Comparison of ENCODE assay signal across 1 cellular context in genomic region chr6:43174263-43175112, GRCh38.
A peak's percentile ranks its signal among the peaks of the same experiment; 100 is the strongest.
TF ChIP-seq lines count a peak whose summit lies in the region.

No MANE protein-coding gene starts in this region.

TF ChIP-seq in K562, 482 proteins besides CTCF, POLR2A, EP300 and RAD21 (continued from another document and continues in another):
- TF ChIP-seq, protein P1, sequence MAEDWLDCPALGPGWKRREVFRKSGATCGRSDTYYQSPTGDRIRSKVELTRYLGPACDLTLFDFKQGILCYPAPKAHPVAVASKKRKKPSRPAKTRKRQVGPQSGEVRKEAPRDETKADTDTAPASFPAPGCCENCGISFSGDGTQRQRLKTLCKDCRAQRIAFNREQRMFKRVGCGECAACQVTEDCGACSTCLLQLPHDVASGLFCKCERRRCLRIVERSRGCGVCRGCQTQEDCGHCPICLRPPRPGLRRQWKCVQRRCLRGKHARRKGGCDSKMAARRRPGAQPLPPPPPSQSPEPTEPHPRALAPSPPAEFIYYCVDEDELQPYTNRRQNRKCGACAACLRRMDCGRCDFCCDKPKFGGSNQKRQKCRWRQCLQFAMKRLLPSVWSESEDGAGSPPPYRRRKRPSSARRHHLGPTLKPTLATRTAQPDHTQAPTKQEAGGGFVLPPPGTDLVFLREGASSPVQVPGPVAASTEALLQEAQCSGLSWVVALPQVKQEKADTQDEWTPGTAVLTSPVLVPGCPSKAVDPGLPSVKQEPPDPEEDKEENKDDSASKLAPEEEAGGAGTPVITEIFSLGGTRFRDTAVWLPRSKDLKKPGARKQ (CRISPR knock-in tag; IDR thresholded peaks at IDR 0.05) = no peak
- TF ChIP-seq NCOA6 (IDR thresholded peaks at IDR 0.05) (no peak), SP1 (CRISPR knock-in tag; IDR thresholded peaks at IDR 0.05) (peak; percentile 70; the same call in 1 of the 2 replicates), NKRF (IDR thresholded peaks at IDR 0.05; ENCODE audit: borderline replicate concordance) (peak; percentile 80; the same call in 1 of the 2 replicates), ZC3H11A (IDR thresholded peaks at IDR 0.05; ENCODE audit: low read depth, low read length) (no peak), ZNF253 (CRISPR knock-in tag; conservative IDR thresholded peaks at IDR 0.05) (no peak), HBP1 (CRISPR knock-in tag; IDR thresholded peaks at IDR 0.05) (no peak), ZNF668 (CRISPR knock-in tag; IDR thresholded peaks at IDR 0.05) (0 out of 2 replicates have a peak, but pooled peaks have one; percentile 54), SMARCC2 (IDR thresholded peaks at IDR 0.05; ENCODE audit: low read depth) (no peak), FOXK2 (conservative IDR thresholded peaks at IDR 0.05 in 1 of 2, IDR thresholded peaks at IDR 0.05 in 1 of 2; ENCODE audit: low read depth in 2 of 2) (peak in 1 of 2 experiments; percentile 45; a peak in 3 of 4 replicates), MECOM (CRISPR knock-in tag; IDR thresholded peaks at IDR 0.05) (no peak), ZNF316 (IDR thresholded peaks at IDR 0.05) (no peak), GATAD2A (IDR thresholded peaks at IDR 0.05) (no peak), BRD4 (IDR thresholded peaks at IDR 0.05) (no peak), ZNF518B (CRISPR knock-in tag; IDR thresholded peaks at IDR 0.05) (no peak), TAF1 (IDR thresholded peaks at IDR 0.05; ENCODE audit: control insufficient read depth, extremely low read depth, insufficient read depth, low read length, severe bottlenecking) (no peak), FOXA3 (CRISPR knock-in tag; conservative IDR thresholded peaks at IDR 0.05 in 1 of 2, IDR thresholded peaks at IDR 0.05 in 1 of 2) (0 out of 4 replicates have a peak, but pooled peaks of 1 of the 2 experiments have one; percentile 1), DPF2 (IDR thresholded peaks at IDR 0.05) (no peak), CTBP1 (IDR thresholded peaks at IDR 0.05; ENCODE audit: borderline replicate concordance) (peak; percentile 31; the same call in 1 of the 2 replicates), ZNF644 (tag; IDR thresholded peaks at IDR 0.05; ENCODE audit: low read depth) (no peak), ZNF584 (CRISPR knock-in tag; IDR thresholded peaks at IDR 0.05; ENCODE audit: low read depth) (no peak), ZNF551 (CRISPR knock-in tag; IDR thresholded peaks at IDR 0.05) (no peak), SNIP1 (IDR thresholded peaks at IDR 0.05; ENCODE audit: low read depth) (no peak), MEIS2 (IDR thresholded peaks at IDR 0.05; ENCODE audit: partially characterized antibody) (peak; percentile 58), POU5F1 (IDR thresholded peaks at IDR 0.05; ENCODE audit: borderline replicate concordance, low read depth, low read length, partially characterized antibody) (no peak), GABPA (tag; conservative IDR thresholded peaks at IDR 0.05; ENCODE audit: low read depth) (peak; percentile 63), KLF10 (CRISPR knock-in tag; IDR thresholded peaks at IDR 0.05) (no peak), ZNF121 (CRISPR knock-in tag; conservative IDR thresholded peaks at IDR 0.05) (no peak), ZNF444 (CRISPR knock-in tag; IDR thresholded peaks at IDR 0.05) (no peak), ATF1 (CRISPR knock-in tag; IDR thresholded peaks at IDR 0.05) (no peak), ATF1 (tag; IDR thresholded peaks at IDR 0.05) (peak; percentile 65)
- TF ChIP-seq, protein P2, sequence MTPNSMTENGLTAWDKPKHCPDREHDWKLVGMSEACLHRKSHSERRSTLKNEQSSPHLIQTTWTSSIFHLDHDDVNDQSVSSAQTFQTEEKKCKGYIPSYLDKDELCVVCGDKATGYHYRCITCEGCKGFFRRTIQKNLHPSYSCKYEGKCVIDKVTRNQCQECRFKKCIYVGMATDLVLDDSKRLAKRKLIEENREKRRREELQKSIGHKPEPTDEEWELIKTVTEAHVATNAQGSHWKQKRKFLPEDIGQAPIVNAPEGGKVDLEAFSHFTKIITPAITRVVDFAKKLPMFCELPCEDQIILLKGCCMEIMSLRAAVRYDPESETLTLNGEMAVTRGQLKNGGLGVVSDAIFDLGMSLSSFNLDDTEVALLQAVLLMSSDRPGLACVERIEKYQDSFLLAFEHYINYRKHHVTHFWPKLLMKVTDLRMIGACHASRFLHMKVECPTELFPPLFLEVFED (CRISPR knock-in tag; conservative IDR thresholded peaks at IDR 0.05) = peak; percentile 15; the same call in 1 of the 2 replicates
- TF ChIP-seq, protein P3, sequence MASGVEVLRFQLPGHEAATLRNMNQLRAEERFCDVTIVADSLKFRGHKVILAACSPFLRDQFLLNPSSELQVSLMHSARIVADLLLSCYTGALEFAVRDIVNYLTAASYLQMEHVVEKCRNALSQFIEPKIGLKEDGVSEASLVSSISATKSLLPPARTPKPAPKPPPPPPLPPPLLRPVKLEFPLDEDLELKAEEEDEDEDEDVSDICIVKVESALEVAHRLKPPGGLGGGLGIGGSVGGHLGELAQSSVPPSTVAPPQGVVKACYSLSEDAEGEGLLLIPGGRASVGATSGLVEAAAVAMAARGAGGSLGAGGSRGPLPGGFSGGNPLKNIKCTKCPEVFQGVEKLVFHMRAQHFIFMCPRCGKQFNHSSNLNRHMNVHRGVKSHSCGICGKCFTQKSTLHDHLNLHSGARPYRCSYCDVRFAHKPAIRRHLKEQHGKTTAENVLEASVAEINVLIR (CRISPR knock-in tag; IDR thresholded peaks at IDR 0.05) = no peak
- TF ChIP-seq, protein P4, sequence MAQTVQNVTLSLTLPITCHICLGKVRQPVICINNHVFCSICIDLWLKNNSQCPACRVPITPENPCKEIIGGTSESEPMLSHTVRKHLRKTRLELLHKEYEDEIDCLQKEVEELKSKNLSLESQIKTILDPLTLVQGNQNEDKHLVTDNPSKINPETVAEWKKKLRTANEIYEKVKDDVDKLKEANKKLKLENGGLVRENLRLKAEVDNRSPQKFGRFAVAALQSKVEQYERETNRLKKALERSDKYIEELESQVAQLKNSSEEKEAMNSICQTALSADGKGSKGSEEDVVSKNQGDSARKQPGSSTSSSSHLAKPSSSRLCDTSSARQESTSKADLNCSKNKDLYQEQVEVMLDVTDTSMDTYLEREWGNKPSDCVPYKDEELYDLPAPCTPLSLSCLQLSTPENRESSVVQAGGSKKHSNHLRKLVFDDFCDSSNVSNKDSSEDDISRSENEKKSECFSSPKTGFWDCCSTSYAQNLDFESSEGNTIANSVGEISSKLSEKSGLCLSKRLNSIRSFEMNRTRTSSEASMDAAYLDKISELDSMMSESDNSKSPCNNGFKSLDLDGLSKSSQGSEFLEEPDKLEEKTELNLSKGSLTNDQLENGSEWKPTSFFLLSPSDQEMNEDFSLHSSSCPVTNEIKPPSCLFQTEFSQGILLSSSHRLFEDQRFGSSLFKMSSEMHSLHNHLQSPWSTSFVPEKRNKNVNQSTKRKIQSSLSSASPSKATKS (CRISPR knock-in tag; IDR thresholded peaks at IDR 0.05) = no peak
- TF ChIP-seq, protein P5, sequence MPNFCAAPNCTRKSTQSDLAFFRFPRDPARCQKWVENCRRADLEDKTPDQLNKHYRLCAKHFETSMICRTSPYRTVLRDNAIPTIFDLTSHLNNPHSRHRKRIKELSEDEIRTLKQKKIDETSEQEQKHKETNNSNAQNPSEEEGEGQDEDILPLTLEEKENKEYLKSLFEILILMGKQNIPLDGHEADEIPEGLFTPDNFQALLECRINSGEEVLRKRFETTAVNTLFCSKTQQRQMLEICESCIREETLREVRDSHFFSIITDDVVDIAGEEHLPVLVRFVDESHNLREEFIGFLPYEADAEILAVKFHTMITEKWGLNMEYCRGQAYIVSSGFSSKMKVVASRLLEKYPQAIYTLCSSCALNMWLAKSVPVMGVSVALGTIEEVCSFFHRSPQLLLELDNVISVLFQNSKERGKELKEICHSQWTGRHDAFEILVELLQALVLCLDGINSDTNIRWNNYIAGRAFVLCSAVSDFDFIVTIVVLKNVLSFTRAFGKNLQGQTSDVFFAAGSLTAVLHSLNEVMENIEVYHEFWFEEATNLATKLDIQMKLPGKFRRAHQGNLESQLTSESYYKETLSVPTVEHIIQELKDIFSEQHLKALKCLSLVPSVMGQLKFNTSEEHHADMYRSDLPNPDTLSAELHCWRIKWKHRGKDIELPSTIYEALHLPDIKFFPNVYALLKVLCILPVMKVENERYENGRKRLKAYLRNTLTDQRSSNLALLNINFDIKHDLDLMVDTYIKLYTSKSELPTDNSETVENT (CRISPR knock-in tag; IDR thresholded peaks at IDR 0.05) = no peak
